In genomic region chr16:35409503-35409902, GRCh38 we compare ENCODE assay signal across 20 cellular contexts.
"Had no signal": no experiment of that assay in that cellular context is flagged by ENCODE, and none has a peak within 500 bp of the region (broad histone marks: within the 10 kb centered on the region; RNA-seq: fewer than 3 reads in every experiment).

No MANE protein-coding gene starts in this region.

- H3K27ac Mint-ChIP-seq: activated T-cell treated with anti-CD3 and anti-CD28 coated beads, Interleukin-2, amount 50 U/mL, for 72 hours; dendritic cell treated with granulocyte-macrophage colony-stimulating factor and Interleukin-4, amounts not matched to agents 40 ng/mL and 50 ng/mL, for 4 days; effector memory CD8-positive, alpha-beta T cell; progenitor cell of endocrine pancreas; stimulated activated naive CD8-positive, alpha-beta T cell treated with anti-CD3 and anti-CD28 coated beads, Interleukin-15, Interleukin-2, amounts not matched to agents 100 ng/mL and 50 ng/mL, for 24 hours; T-helper 1 cell treated with Interleukin-12 subunit alpha and Interleukin-12 subunit beta and Interleukin-4 antibody, amounts not matched to agents 30 μg/mL and 1 μg/mL, for 36 hours had no signal

- H3K9me3 ChIP-seq: gastrocnemius medialis, uterus had no signal

- DNase-seq: activated CD4-positive, alpha-beta T cell treated with anti-CD3 and anti-CD28 coated beads for 1 hour; activated CD8-positive, alpha-beta memory T cell treated with anti-CD3 and anti-CD28 coated beads for 24 hours; activated effector memory CD4-positive, alpha-beta T cell treated with anti-CD3 and anti-CD28 coated beads, Interleukin-2, amount 50 U/mL, for 16 hours; activated naive CD4-positive, alpha-beta T cell treated with anti-CD3 and anti-CD28 coated beads, Interleukin-2, amount 50 U/mL, for 16 hours; activated T-cell treated with anti-CD3 and anti-CD28 coated beads, Interleukin-2, amount 50 U/mL, for 72 hours; adrenal gland; effector memory CD8-positive, alpha-beta T cell; gastrocnemius medialis; head of caudate nucleus; left lung; mammary epithelial cell; transverse colon; uterus had no signal

- FAIRE-seq: bronchial epithelial cell, keratinocyte had no signal

- H3K27ac ChIP-seq: adrenal gland, gastrocnemius medialis, left lung, transverse colon, uterus, VCaP had no signal

- ATAC-seq: activated T-cell treated with anti-CD3 and anti-CD28 coated beads, Interleukin-2, amount 50 U/mL, for 72 hours; effector memory CD8-positive, alpha-beta T cell; gastrocnemius medialis; left lung had no signal

- H3K4me3 ChIP-seq: adrenal gland, gastrocnemius medialis, left lung, transverse colon, uterus had no signal

- H3K4me3 Mint-ChIP-seq: activated T-cell treated with anti-CD3 and anti-CD28 coated beads, Interleukin-2, amount 50 U/mL, for 72 hours; dendritic cell treated with granulocyte-macrophage colony-stimulating factor and Interleukin-4, amounts not matched to agents 40 ng/mL and 50 ng/mL, for 4 days; effector memory CD8-positive, alpha-beta T cell; stimulated activated naive CD8-positive, alpha-beta T cell treated with anti-CD3 and anti-CD28 coated beads, Interleukin-15, Interleukin-2, amounts not matched to agents 100 ng/mL and 50 ng/mL, for 24 hours; T-helper 1 cell treated with Interleukin-12 subunit alpha and Interleukin-12 subunit beta and Interleukin-4 antibody, amounts not matched to agents 30 μg/mL and 1 μg/mL, for 36 hours had no signal

- H3K27me3 Mint-ChIP-seq: dendritic cell treated with granulocyte-macrophage colony-stimulating factor and Interleukin-4, amounts not matched to agents 40 ng/mL and 50 ng/mL, for 4 days; effector memory CD8-positive, alpha-beta T cell; progenitor cell of endocrine pancreas; stimulated activated naive CD8-positive, alpha-beta T cell treated with anti-CD3 and anti-CD28 coated beads, Interleukin-15, Interleukin-2, amounts not matched to agents 100 ng/mL and 50 ng/mL, for 24 hours had no signal

- H3K27me3 ChIP-seq: adrenal gland, gastrocnemius medialis, left lung, transverse colon, uterus had no signal

- H3K4me1 ChIP-seq: adrenal gland, gastrocnemius medialis, left lung, transverse colon, uterus had no signal

- H3K36me3 ChIP-seq: adrenal gland, gastrocnemius medialis, left lung, transverse colon, uterus had no signal
